Comparison of ENCODE assay signal across 9 cellular contexts in genomic region chr11:102046841-102047240, GRCh38. TPM values are rescaled to one million over a fixed set of nuclear protein-coding genes. Genes with fewer than 3 reads are reported as not detected.
A peak's percentile ranks its signal among the peaks of the same experiment; 100 is the strongest.
DNase-seq lines count a peak whose midpoint lies in the region; ATAC-seq, FAIRE-seq and TF ChIP-seq lines count a peak whose summit lies in the region.
"Had no signal": no experiment of that assay in that cellular context is flagged by ENCODE, and none has a peak within 500 bp of the region (broad histone marks: within the 10 kb centered on the region; RNA-seq: fewer than 3 reads in every experiment).

No MANE protein-coding gene starts in this region.

- in situ Hi-C loops in astrocyte of the cerebellum (cut with HindIII; ENCODE audit: low sequenced_read_pairs), result no loop called here

- H3K4me1 ChIP-seq in keratinocyte (ENCODE audit: control insufficient read depth, extremely low read depth, insufficient read depth, low read length) (peaks cover 15% of the 10 kb centered on the region), stomach smooth muscle (ENCODE audit: control insufficient read depth, insufficient read depth, low read length) (peaks cover 5% of the 10 kb centered on the region)

- no peaks in the 10 kb centered on the region for H3K9me1 ChIP-seq in keratinocyte (ENCODE audit: control insufficient read depth, extremely low read depth, insufficient read depth, low read length)

- peaks cover 28% of the 10 kb centered on the region for H3K27me3 Mint-ChIP-seq in activated CD4-positive, alpha-beta T cell treated with anti-CD3 and anti-CD28 coated beads for 36 hours

- no peak overlapping the region for H3K27ac Mint-ChIP-seq in activated CD4-positive, alpha-beta T cell treated with anti-CD3 and anti-CD28 coated beads for 36 hours

- no peaks in the 10 kb centered on the region for H3K27me3 ChIP-seq in keratinocyte (ENCODE audit: control insufficient read depth, extremely low read depth, insufficient read depth, low read length)
- H3K27me3 ChIP-seq in stomach smooth muscle (ENCODE audit: control insufficient read depth in 1 of 2, insufficient read depth in 2 of 2, low read length in 2 of 2), result peaks cover 0 to 2% of the 10 kb centered on the region in 2 donors

- H2AFZ ChIP-seq in keratinocyte (ENCODE audit: control insufficient read depth, low read length), result peak overlapping the region; percentile 94

- no peaks in the 10 kb centered on the region for H4K20me1 ChIP-seq in keratinocyte (ENCODE audit: control insufficient read depth, extremely low read depth, insufficient read depth, low read length)

- H3K9me3 Mint-ChIP-seq in activated CD4-positive, alpha-beta T cell treated with anti-CD3 and anti-CD28 coated beads for 36 hours (ENCODE audit: low read depth), result no peaks in the 10 kb centered on the region

- CTCF ChIA-PET in activated CD4-positive, alpha-beta T cell treated with anti-CD3 and anti-CD28 coated beads for 36 hours (lab: Charles Lee), result interaction anchor here (0.6 kb wide), 1 partner anchor 38 kb away, joined by 6 read pairs; no protein-coding TSS in a partner anchor

- dilution Hi-C loops in keratinocyte (cut with MboI; ENCODE audit: extremely low pct_ligation_motif_present, low sequenced_read_pairs), result no loop called here

- no peak for DNase-seq in activated CD4-positive, alpha-beta T cell treated with anti-CD3 and anti-CD28 coated beads for 36 hours
- DNase-seq in activated CD4-positive, alpha-beta T cell treated with anti-CD3 and anti-CD28 coated beads for 1 hour, result no peak
- no peak for DNase-seq in astrocyte of the cerebellum (ENCODE audit: low read depth)
- no peak for DNase-seq in keratinocyte (ENCODE audit: low read depth, low spot score)
- no peak for DNase-seq in NCI-H2227 (lab: John Stamatoyannopoulos, UW; ENCODE audit: unreplicated experiment)
- DNase-seq: KBM-7 had no signal

- no peak for ATAC-seq in activated CD4-positive, alpha-beta T cell treated with anti-CD3 and anti-CD28 coated beads for 36 hours
- ATAC-seq in HG03196 (IDR thresholded peaks at IDR 0.05; ENCODE audit: unreplicated experiment) (no peak), esophagus mucosa (no peak)

- no peaks in the 10 kb centered on the region for H3K36me3 Mint-ChIP-seq in activated CD4-positive, alpha-beta T cell treated with anti-CD3 and anti-CD28 coated beads for 36 hours (ENCODE audit: low read depth)

- no peaks in the 10 kb centered on the region for H3K36me3 ChIP-seq in keratinocyte (ENCODE audit: control insufficient read depth in 2 of 2, extremely low read depth in 1 of 2, insufficient read depth in 2 of 2, low read length in 2 of 2)
- no peaks in the 10 kb centered on the region for H3K36me3 ChIP-seq in stomach smooth muscle (ENCODE audit: control insufficient read depth in 2 of 2, insufficient read depth in 2 of 2, low read length in 2 of 2)

- H3K79me2 ChIP-seq in keratinocyte (ENCODE audit: control insufficient read depth, insufficient read depth, low read length), result no peaks in the 10 kb centered on the region

- peak overlapping the region; percentile 52 for H3K4me3 ChIP-seq in astrocyte of the cerebellum (ENCODE audit: low read depth, low read length)
- H3K4me3 ChIP-seq in keratinocyte (ENCODE audit: control insufficient read depth in 2 of 3, extremely low read depth in 1 of 3, insufficient read depth in 2 of 3, low read depth in 1 of 3, low read length in 3 of 3), result peak overlapping the region; percentile 35 to 73 (median 72)
- peak overlapping the region; percentile 64 to 79 for H3K4me3 ChIP-seq in stomach smooth muscle (ENCODE audit: low read length in 2 of 2)

- POLR2A ChIA-PET in activated CD4-positive, alpha-beta T cell treated with anti-CD3 and anti-CD28 coated beads for 36 hours (lab: Charles Lee), result no interaction called here

- intact Hi-C loops in activated CD4-positive, alpha-beta T cell treated with anti-CD3 and anti-CD28 coated beads for 36 hours (cut with DNase I, micrococcal nuclease), result no loop called here

- H3K27ac ChIP-seq in keratinocyte (ENCODE audit: control insufficient read depth, insufficient read depth, low read length) (no peak overlapping the region), stomach smooth muscle (ENCODE audit: low read length) (no peak overlapping the region)

- TF ChIP-seq CTCF in astrocyte of the cerebellum (IDR thresholded peaks at IDR 0.05; ENCODE audit: low read depth, low read length, missing control alignments), result no peak
- no peak for TF ChIP-seq CTCF in keratinocyte (optimal IDR thresholded peaks at IDR 0.05 in 1 of 3, IDR thresholded peaks at IDR 0.05 in 1 of 3, conservative IDR thresholded peaks at IDR 0.05 in 1 of 3; ENCODE audit: extremely low read depth in 1 of 3, insufficient read depth in 2 of 3, low read length in 3 of 3)

- H3K9ac ChIP-seq in keratinocyte (ENCODE audit: control insufficient read depth, extremely low read depth, insufficient read depth, low read length), result peak overlapping the region; percentile 70
- H3K9ac ChIP-seq in stomach smooth muscle (ENCODE audit: low read length in 2 of 2), result peak overlapping the region in 1 of 2 donors; percentile 55

- H3K4me2 ChIP-seq in keratinocyte (ENCODE audit: control insufficient read depth, extremely low read depth, insufficient read depth, low read depth, low read length), result peak overlapping the region; percentile 97

- peaks cover 7% of the 10 kb centered on the region for H3K4me1 Mint-ChIP-seq in activated CD4-positive, alpha-beta T cell treated with anti-CD3 and anti-CD28 coated beads for 36 hours

- H3K9me3 ChIP-seq in keratinocyte (ENCODE audit: control insufficient read depth, low read depth, low read length), result no peaks in the 10 kb centered on the region
- no peaks in the 10 kb centered on the region for H3K9me3 ChIP-seq in stomach smooth muscle (ENCODE audit: control insufficient read depth in 2 of 2, low read length in 2 of 2)

- H3K4me3 Mint-ChIP-seq in activated CD4-positive, alpha-beta T cell treated with anti-CD3 and anti-CD28 coated beads for 36 hours, result peak overlapping the region; percentile 60

- no peak for FAIRE-seq in keratinocyte (lab: Jason Lieb, UNC)

RNA-seq across cellular contexts. Expression of gene CFAP300, which starts 0.4 kb away (rescaled TPM):
- not detected for total RNA-seq in activated CD4-positive, alpha-beta T cell treated with anti-CD3 and anti-CD28 coated beads for 36 hours
- polyA plus RNA-seq in keratinocyte, result 2.1 to 2.6 TPM (median 2.2 TPM) in 3 replicates
- polyA plus RNA-seq in keratinocyte (2011; ENCODE audit: low read depth), result 1.2 TPM
- 1.6 and 3.5 TPM in 2 replicates for polyA plus RNA-seq in keratinocyte (2011; cell fraction: cytosol; rRNA removed)
- 1.5 and 3.3 TPM in 2 replicates for polyA plus RNA-seq in keratinocyte (2011; cell fraction: nucleus; rRNA removed)
- 1.8 and 2.2 TPM in 2 replicates for polyA plus RNA-seq in keratinocyte (2012; ENCODE audit: low replicate concordance)
- polyA minus RNA-seq in keratinocyte, result 0.61 TPM in 1 of 3 replicates, not detected in the others
- not detected for polyA minus RNA-seq in keratinocyte (2011; cell fraction: cytosol; rRNA and poly(A)+ RNA removed)
- polyA minus RNA-seq in keratinocyte (2011; cell fraction: nucleus; rRNA and poly(A)+ RNA removed), result 0.21 TPM in 1 of 2 replicates, not detected in the other
- 0.80 TPM for total RNA-seq in esophagus mucosa
